Comparison of ENCODE assay signal across 18 cellular contexts in the genomic region with DNA sequence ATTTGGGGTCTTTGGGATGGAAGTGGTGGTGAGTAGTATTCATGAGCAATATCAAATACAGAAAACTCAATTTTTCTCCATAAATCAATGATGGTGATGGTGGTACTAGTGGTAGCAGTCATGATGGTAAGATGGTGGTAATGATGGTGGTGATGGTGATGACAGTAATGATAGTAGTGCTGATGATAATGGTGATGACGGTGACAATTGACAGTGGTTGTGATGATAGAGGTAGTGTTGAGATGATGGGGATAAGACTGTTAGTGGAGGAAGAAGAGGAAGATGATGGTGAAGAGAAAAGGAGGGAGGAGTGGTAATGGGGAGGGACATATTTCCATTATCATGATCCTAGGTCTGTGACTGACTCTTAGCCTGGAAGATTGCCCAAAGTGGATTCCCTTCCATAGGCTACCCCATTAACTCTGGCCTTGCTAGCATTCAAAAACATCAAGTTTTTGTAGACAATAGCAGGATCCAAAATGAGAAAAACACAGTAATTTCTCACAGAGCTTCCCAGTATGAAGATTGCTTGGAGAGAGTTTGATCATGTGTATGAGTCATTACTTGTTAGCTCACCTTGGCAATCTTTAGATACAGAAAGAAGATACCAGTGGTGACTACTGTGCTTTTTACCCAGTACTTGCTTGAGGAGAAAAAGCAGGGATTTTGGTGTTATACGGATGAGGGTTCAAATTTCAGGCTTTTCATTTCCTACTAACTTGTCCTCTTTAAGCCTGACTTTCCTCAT.
DNase-seq lines count a peak whose midpoint lies in the region; ATAC-seq and TF ChIP-seq lines count a peak whose summit lies in the region.
"Had no signal": no experiment of that assay in that cellular context is flagged by ENCODE, and none has a peak within 500 bp of the region (broad histone marks: within the 10 kb centered on the region; RNA-seq: fewer than 3 reads in every experiment).

No MANE protein-coding gene starts in this region.

- H3K4me3 ChIP-seq in Caco-2 (ENCODE audit: low read depth, low read length) (no peak overlapping the region), SK-N-MC (peak overlapping the region; percentile 32), hepatocyte (no peak overlapping the region), trophoblast cell (ENCODE audit: low read depth, low read length) (no peak overlapping the region)

- CTCF ChIA-PET in Caco-2 (lab: Charles Lee) = interaction anchor here (1.0 to 1.9 kb wide), 2 partner anchors 13 to 18 kb away, joined by 3 to 7 read pairs; no protein-coding TSS in a partner anchor

- H3K14ac ChIP-seq in trophoblast cell (ENCODE audit: low read length) = peak overlapping the region; percentile 24

- H3K36me3 Mint-ChIP-seq in Caco-2 (ENCODE audit: insufficient read depth, unreplicated experiment) = no peaks in the 10 kb centered on the region
- no peaks in the 10 kb centered on the region for H3K36me3 Mint-ChIP-seq in osteocyte (ENCODE audit: unreplicated experiment)

- H4K12ac ChIP-seq in trophoblast cell (ENCODE audit: low read depth, low read length) = no peak overlapping the region

- H4K20me1 ChIP-seq in hepatocyte (ENCODE audit: insufficient read depth, poor library complexity, severe bottlenecking) = no peaks in the 10 kb centered on the region

- H2BK120ac ChIP-seq in trophoblast cell (ENCODE audit: insufficient read depth, low read length, poor library complexity) = peak overlapping the region; percentile 90

- H4K91ac ChIP-seq in trophoblast cell (ENCODE audit: low read depth, low read length) = peak overlapping the region; percentile 6

- peaks cover 32% of the 10 kb centered on the region for H3K79me2 ChIP-seq in hepatocyte
- H3K79me2 ChIP-seq in trophoblast cell (ENCODE audit: control insufficient read depth, insufficient read depth, low read length, poor library complexity) = peaks cover 5% of the 10 kb centered on the region

- no peak overlapping the region for H2AFZ ChIP-seq in hepatocyte
- no peak overlapping the region for H2AFZ ChIP-seq in trophoblast cell (ENCODE audit: insufficient read depth, low read length, poor library complexity)

- peak overlapping the region; percentile 43 for H4K8ac ChIP-seq in trophoblast cell (ENCODE audit: low read depth, low read length)

- H3K27ac ChIP-seq in SK-N-MC (peak overlapping the region; percentile 85), hepatocyte (peak overlapping the region; percentile 93), trophoblast cell (ENCODE audit: low read depth, low read length) (peak overlapping the region; percentile 98)
- H3K27ac ChIP-seq: C4-2B, RWPE1 had no signal

- TF ChIP-seq CTCF in Caco-2 (IDR thresholded peaks at IDR 0.05; ENCODE audit: insufficient read depth in 1 of 2, low read depth in 1 of 2, low read length in 1 of 2, severe bottlenecking in 1 of 2, unreplicated experiment in 1 of 2) (no peak), hepatocyte (IDR thresholded peaks at IDR 0.05; ENCODE audit: poor library complexity) (no peak), osteocyte (IDR thresholded peaks at IDR 0.05) (no peak)

- H3K9me3 ChIP-seq in Caco-2 = no peaks in the 10 kb centered on the region
- no peaks in the 10 kb centered on the region for H3K9me3 ChIP-seq in SK-N-MC (ENCODE audit: low read depth, low read length)
- H3K9me3 ChIP-seq in hepatocyte (ENCODE audit: low read depth) = no peaks in the 10 kb centered on the region
- no peaks in the 10 kb centered on the region for H3K9me3 ChIP-seq in trophoblast cell (ENCODE audit: insufficient read depth, low read depth, low read length)

- ATAC-seq in GM21786 (IDR thresholded peaks at IDR 0.05; ENCODE audit: unreplicated experiment) = no peak
- ATAC-seq in GM19035 (IDR thresholded peaks at IDR 0.05; ENCODE audit: unreplicated experiment) = no peak

- no peak overlapping the region for H2AK5ac ChIP-seq in trophoblast cell (ENCODE audit: low read length)

- H3K4ac ChIP-seq in trophoblast cell (ENCODE audit: low read depth, low read length) = no peak overlapping the region

- peak overlapping the region; percentile 92 for H2BK12ac ChIP-seq in trophoblast cell (ENCODE audit: low read length)

- no peak overlapping the region for H3K4me3 Mint-ChIP-seq in Caco-2 (ENCODE audit: unreplicated experiment)
- no peak overlapping the region for H3K4me3 Mint-ChIP-seq in osteocyte (ENCODE audit: unreplicated experiment)

- POLR2A ChIA-PET in Caco-2 (lab: Charles Lee) = no interaction called here

- 78% methylated on average over 2 of the region's 2 CpGs for WGBS in hepatocyte (ENCODE audit: low lambda C conversion rate, missing lambda C conversion rate)
- WGBS in trophoblast cell (ENCODE audit: extremely low coverage, insufficient coverage, insufficient read length) = no CpG with 5 or more reads among the region's 2 CpGs

- H3K9me3 Mint-ChIP-seq in Caco-2 (ENCODE audit: unreplicated experiment) (peaks cover 10% of the 10 kb centered on the region), osteocyte (ENCODE audit: unreplicated experiment) (no peaks in the 10 kb centered on the region)

- DNase-seq in Caco-2 (no peak), SK-N-MC (ENCODE audit: low read depth, low spot score) (no peak), hepatocyte (ENCODE audit: low spot score) (no peak), trophoblast cell (peak; percentile 28 to 73), osteocyte (ENCODE audit: extremely low spot score, unreplicated experiment) (no peak), glomerular visceral epithelial cell (ENCODE audit: extremely low spot score) (no peak)
- DNase-seq: DMS 273 treated with DMSO at 0.1 percent for 48 hours, GOT3, IMR-90, Kasumi-1, NCI-H1930, NCI-H2171, NCI-H446 treated with DMSO at 0.1 percent for 48 hours, OCI-M1 had no signal

- peaks cover 32% of the 10 kb centered on the region for H3K79me1 ChIP-seq in trophoblast cell (ENCODE audit: low read length)

- intact Hi-C loops in Caco-2 (cut with micrococcal nuclease; ENCODE audit: unreplicated experiment) = no loop called here

- H3K4me1 Mint-ChIP-seq in Caco-2 (ENCODE audit: low read depth, unreplicated experiment) (peaks cover 25% of the 10 kb centered on the region), osteocyte (ENCODE audit: unreplicated experiment) (peaks cover 15% of the 10 kb centered on the region)

- peak overlapping the region; percentile 74 for H2BK5ac ChIP-seq in trophoblast cell (ENCODE audit: low read depth, low read length, poor library complexity)

- H3K27me3 ChIP-seq in Caco-2 (replicated peaks; ENCODE audit: control insufficient read depth, insufficient read depth, low read length) (no peaks in the 10 kb centered on the region), hepatocyte (no peaks in the 10 kb centered on the region), trophoblast cell (ENCODE audit: insufficient read depth, low read length) (no peaks in the 10 kb centered on the region)

- H3K4me2 ChIP-seq in hepatocyte = peak overlapping the region; percentile 67
- no peak overlapping the region for H3K4me2 ChIP-seq in trophoblast cell (ENCODE audit: low read length)

- H3K36me3 ChIP-seq in Caco-2 (ENCODE audit: control insufficient read depth, insufficient read depth, low read length) = no peaks in the 10 kb centered on the region
- H3K36me3 ChIP-seq in SK-N-MC (ENCODE audit: insufficient read depth, low read length) = no peaks in the 10 kb centered on the region
- no peaks in the 10 kb centered on the region for H3K36me3 ChIP-seq in hepatocyte (replicated peaks; ENCODE audit: insufficient read depth, low read depth)
- no peaks in the 10 kb centered on the region for H3K36me3 ChIP-seq in trophoblast cell (ENCODE audit: control insufficient read depth in 1 of 2, insufficient read depth in 2 of 2, low read length in 2 of 2)

- no peak overlapping the region for H3K23ac ChIP-seq in trophoblast cell (ENCODE audit: low read length)

- H3K27ac Mint-ChIP-seq in Caco-2 (ENCODE audit: unreplicated experiment) (peak overlapping the region; percentile 60), osteocyte (ENCODE audit: unreplicated experiment) (no peak overlapping the region)

- H3K9ac ChIP-seq in SK-N-MC (ENCODE audit: insufficient read length) (no peak overlapping the region), trophoblast cell (ENCODE audit: low read length) (no peak overlapping the region)

- H3K18ac ChIP-seq in trophoblast cell (ENCODE audit: low read length) = no peak overlapping the region

- TSS peak; percentile 40 for BruUV-seq in Caco-2 (replicated peaks; lab: Mats Ljungman, UMichigan)

- peaks cover 23% of the 10 kb centered on the region for H3K4me1 ChIP-seq in Caco-2
- H3K4me1 ChIP-seq in hepatocyte (ENCODE audit: insufficient read depth) = peaks cover 51% of the 10 kb centered on the region
- peaks cover 21 to 25% of the 10 kb centered on the region in 2 experiments for H3K4me1 ChIP-seq in trophoblast cell (ENCODE audit: control insufficient read depth in 1 of 2, insufficient read depth in 2 of 2, low read length in 2 of 2)

- no peaks in the 10 kb centered on the region for H3K27me3 Mint-ChIP-seq in Caco-2 (ENCODE audit: insufficient read depth, unreplicated experiment)
- H3K27me3 Mint-ChIP-seq in osteocyte (ENCODE audit: unreplicated experiment) = peaks cover 44% of the 10 kb centered on the region

- H3K9me2 ChIP-seq in hepatocyte (replicated peaks; ENCODE audit: insufficient read depth) = no peaks in the 10 kb centered on the region

Comparison
In these comparisons a context has a peak if more than half of its experiments do, and no peak if none do; other contexts are left out.
1. DNase-seq: peak in trophoblast cell (2 of 2); none in Caco-2 (0 of 2), SK-N-MC (single experiment), hepatocyte (single experiment), osteocyte (single experiment) and glomerular visceral epithelial cell (single experiment).
2. Peak in every context shown above with its lines, with median percentiles within 50 percentile points of each other: H3K27ac ChIP-seq.